8 cellular contexts compared by ENCODE assay signal in the genomic region with DNA sequence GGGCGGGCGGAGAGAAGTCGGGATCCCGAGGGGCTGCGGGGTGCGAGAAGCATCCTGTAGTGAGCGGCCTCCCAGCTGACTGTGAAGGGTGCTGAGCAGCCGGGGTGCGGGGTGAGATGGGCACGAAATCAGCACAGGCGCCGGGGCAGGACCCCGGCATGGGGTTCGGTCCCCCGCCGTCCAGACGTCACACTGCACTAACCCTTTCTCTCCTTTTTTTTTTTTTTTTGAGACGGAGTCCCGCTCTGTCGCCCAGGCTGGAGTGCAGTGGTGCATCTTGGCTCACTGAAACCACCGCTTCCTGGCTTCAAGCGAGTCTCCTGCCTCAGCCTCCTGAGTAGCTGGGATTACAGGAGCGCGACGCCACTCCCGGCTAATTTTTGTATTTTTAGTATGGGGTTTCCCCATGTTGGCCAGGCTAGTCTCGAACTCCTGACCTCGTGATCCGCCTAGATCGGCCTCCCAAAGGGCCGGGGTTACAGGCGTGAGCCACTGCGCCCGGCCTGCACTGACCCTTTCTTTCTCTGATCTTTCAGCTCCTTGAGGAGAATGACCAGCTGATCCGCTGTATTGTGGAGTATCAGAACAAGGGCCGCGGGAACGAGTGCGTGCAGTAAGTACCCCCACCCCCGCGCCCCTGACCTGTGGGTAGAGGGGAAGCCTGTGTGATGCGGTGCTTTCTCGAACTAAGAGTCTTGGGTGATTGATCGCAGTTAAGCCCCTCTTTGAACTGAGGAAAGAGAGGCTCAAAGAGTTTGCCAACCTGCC. TPM values are rescaled to one million over a fixed set of nuclear protein-coding genes. Genes with fewer than 3 reads are reported as not detected.
DNase-seq lines count a peak whose midpoint lies in the region; ATAC-seq, FAIRE-seq and TF ChIP-seq lines count a peak whose summit lies in the region.

No MANE protein-coding gene starts in this region.

- peaks cover 20% of the 10 kb centered on the region for H3K4me1 ChIP-seq in iPS-18a (ENCODE audit: control insufficient read depth, low read depth, low read length)

- peak overlapping the region; percentile 90 for H3K4me3 Mint-ChIP-seq in activated T-cell treated with anti-CD3 and anti-CD28 coated beads, Interleukin-2, amount 50 U/mL, for 24 hours
- H3K4me3 Mint-ChIP-seq in activated T-helper 17 cell treated with anti-CD3 and anti-CD28 coated beads, Interleukin-2, amount 50 U/mL, for 72 hours = peak overlapping the region; percentile 80

- H3K4me1 Mint-ChIP-seq in activated T-cell treated with anti-CD3 and anti-CD28 coated beads, Interleukin-2, amount 50 U/mL, for 24 hours (ENCODE audit: low read depth) = peaks cover 41% of the 10 kb centered on the region
- peaks cover 19% of the 10 kb centered on the region for H3K4me1 Mint-ChIP-seq in activated T-helper 17 cell treated with anti-CD3 and anti-CD28 coated beads, Interleukin-2, amount 50 U/mL, for 72 hours

- no peaks in the 10 kb centered on the region for H3K27me3 ChIP-seq in iPS-18a (ENCODE audit: control insufficient read depth, insufficient read depth, low read length)

- H3K27ac ChIP-seq in iPS-18a (ENCODE audit: low read length) = no peak overlapping the region

- H3K27me3 Mint-ChIP-seq in activated T-cell treated with anti-CD3 and anti-CD28 coated beads, Interleukin-2, amount 50 U/mL, for 24 hours = no peaks in the 10 kb centered on the region
- no peaks in the 10 kb centered on the region for H3K27me3 Mint-ChIP-seq in activated T-helper 17 cell treated with anti-CD3 and anti-CD28 coated beads, Interleukin-2, amount 50 U/mL, for 72 hours

- peak; percentile 4 for ATAC-seq in activated T-helper 17 cell treated with anti-CD3 and anti-CD28 coated beads, Interleukin-2, amount 50 U/mL, for 72 hours (replicated peaks)
- ATAC-seq in stimulated activated naive CD8-positive, alpha-beta T cell treated with anti-CD3 and anti-CD28 coated beads, Interleukin-15, Interleukin-2, amounts not matched to agents 100 U/mL and 50 U/mL, for 24 hours = peak; percentile 4
- ATAC-seq in HG02840 (IDR thresholded peaks at IDR 0.05; ENCODE audit: low FRiP score, unreplicated experiment) (no peak), GM21529 (IDR thresholded peaks at IDR 0.05; ENCODE audit: unreplicated experiment) (no peak)

- H3K9me3 Mint-ChIP-seq in activated T-cell treated with anti-CD3 and anti-CD28 coated beads, Interleukin-2, amount 50 U/mL, for 24 hours = no peaks in the 10 kb centered on the region
- H3K9me3 Mint-ChIP-seq in activated T-helper 17 cell treated with anti-CD3 and anti-CD28 coated beads, Interleukin-2, amount 50 U/mL, for 72 hours = no peaks in the 10 kb centered on the region

- no peak for FAIRE-seq in H54 (lab: Jason Lieb, UNC)

- DNase-seq in activated T-cell treated with anti-CD3 and anti-CD28 coated beads, Interleukin-2, amount 50 U/mL, for 24 hours = peak; percentile 46
- no peak for DNase-seq in activated T-cell treated with anti-CD3 and anti-CD28 coated beads, Interleukin-2, amount 50 U/mL, for 1 hour
- peak; percentile 25 for DNase-seq in stimulated activated naive CD8-positive, alpha-beta T cell treated with anti-CD3 and anti-CD28 coated beads, Interleukin-15, Interleukin-2, amounts not matched to agents 100 U/mL and 50 U/mL, for 24 hours
- no peak for DNase-seq in H54 (ENCODE audit: insufficient read length, low spot score)

- H3K9me3 ChIP-seq in iPS-18a (ENCODE audit: control insufficient read depth, low read depth, low read length) = no peaks in the 10 kb centered on the region

- H3K36me3 ChIP-seq in iPS-18a (ENCODE audit: control insufficient read depth, low read depth, low read length) = peaks cover 21% of the 10 kb centered on the region

- TF ChIP-seq POLR2A in H54 (IDR thresholded peaks at IDR 0.05; ENCODE audit: low read depth, low read length) = no peak

- H3K27ac Mint-ChIP-seq in activated T-cell treated with anti-CD3 and anti-CD28 coated beads, Interleukin-2, amount 50 U/mL, for 24 hours = peak overlapping the region; percentile 98
- peak overlapping the region; percentile 75 for H3K27ac Mint-ChIP-seq in activated T-helper 17 cell treated with anti-CD3 and anti-CD28 coated beads, Interleukin-2, amount 50 U/mL, for 72 hours

- peak overlapping the region; percentile 86 for H3K9ac ChIP-seq in iPS-18a (ENCODE audit: low read length)

- H3K36me3 Mint-ChIP-seq in activated T-cell treated with anti-CD3 and anti-CD28 coated beads, Interleukin-2, amount 50 U/mL, for 24 hours (ENCODE audit: low read depth) = peaks cover 54% of the 10 kb centered on the region
- H3K36me3 Mint-ChIP-seq in activated T-helper 17 cell treated with anti-CD3 and anti-CD28 coated beads, Interleukin-2, amount 50 U/mL, for 72 hours (ENCODE audit: low read depth) = peaks cover 55% of the 10 kb centered on the region

- peak overlapping the region; percentile 77 for H3K4me3 ChIP-seq in iPS-18a (ENCODE audit: low read length)

RNA-seq across cellular contexts. Expression of gene SS18L2, which starts 0.5 kb away (rescaled TPM):
- 10 to 100 TPM; 55.7 to 69.8 TPM for total RNA-seq in activated T-helper 17 cell treated with anti-CD3 and anti-CD28 coated beads, Interleukin-2, amount 50 U/mL, for 72 hours

RNA-seq across cellular contexts. Expression of gene NKTR, which starts 9.3 kb away (rescaled TPM):
- 100 to 1,000 TPM in 1 of 2 donors, 10 to 100 TPM in 1; 81.8 to 122 TPM for total RNA-seq in activated T-helper 17 cell treated with anti-CD3 and anti-CD28 coated beads, Interleukin-2, amount 50 U/mL, for 72 hours

RNA-seq across cellular contexts. Expression of gene SEC22C, which starts 9.4 kb away (rescaled TPM):
- total RNA-seq in activated T-helper 17 cell treated with anti-CD3 and anti-CD28 coated beads, Interleukin-2, amount 50 U/mL, for 72 hours = 10 to 100 TPM; 32.3 to 46.9 TPM

Comparison
In these comparisons a context has a peak if more than half of its experiments do, and no peak if none do; other contexts are left out.
1. DNase-seq: peak in activated T-cell treated with anti-CD3 and anti-CD28 coated beads, Interleukin-2, amount 50 U/mL, for 24 hours (single experiment) and stimulated activated naive CD8-positive, alpha-beta T cell treated with anti-CD3 and anti-CD28 coated beads, Interleukin-15, Interleukin-2, amounts not matched to agents 100 U/mL and 50 U/mL, for 24 hours (single experiment); none in activated T-cell treated with anti-CD3 and anti-CD28 coated beads, Interleukin-2, amount 50 U/mL, for 1 hour (single experiment) and H54 (single experiment).
2. ATAC-seq: peak in activated T-helper 17 cell treated with anti-CD3 and anti-CD28 coated beads, Interleukin-2, amount 50 U/mL, for 72 hours (single experiment) and stimulated activated naive CD8-positive, alpha-beta T cell treated with anti-CD3 and anti-CD28 coated beads, Interleukin-15, Interleukin-2, amounts not matched to agents 100 U/mL and 50 U/mL, for 24 hours (single experiment); none in HG02840 (single experiment) and GM21529 (single experiment).